8 cellular contexts compared by ENCODE assay signal in the genomic region with DNA sequence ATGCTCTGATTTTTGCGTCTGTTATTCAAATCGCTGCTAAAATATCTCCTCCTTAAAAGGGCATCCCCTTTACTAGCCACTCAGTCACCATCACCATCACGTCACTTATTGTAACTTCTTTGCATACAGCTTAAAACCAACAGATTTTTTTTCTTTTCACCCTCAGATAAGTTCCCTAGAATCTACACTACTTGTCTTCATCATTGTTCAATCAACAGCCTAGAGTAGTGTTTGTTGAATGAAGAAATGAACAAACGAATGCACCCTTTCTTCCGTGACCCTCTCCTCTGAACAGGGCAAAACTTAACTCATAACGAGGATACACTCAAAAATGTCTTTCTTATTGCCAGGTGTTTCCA. TPM values are rescaled to one million over a fixed set of nuclear protein-coding genes. Genes with fewer than 3 reads are reported as not detected.
DNase-seq lines count a peak whose midpoint lies in the region; ATAC-seq, FAIRE-seq and TF ChIP-seq lines count a peak whose summit lies in the region.

No MANE protein-coding gene starts in this region.

- peak; percentile 26 for FAIRE-seq in GM12891 (lab: Jason Lieb, UNC)

- no peaks in the 10 kb centered on the region for H3K27me3 Mint-ChIP-seq in T-helper 17 cell

- H3K36me3 ChIP-seq in skeletal muscle satellite cell (ENCODE audit: insufficient read depth, low read length), result no peaks in the 10 kb centered on the region

- peak overlapping the region; percentile 78 for H3K4me2 ChIP-seq in skeletal muscle satellite cell (ENCODE audit: low read length)

- peaks cover 20% of the 10 kb centered on the region for H3K4me1 ChIP-seq in skeletal muscle satellite cell (ENCODE audit: control insufficient read depth, insufficient read depth, low read length)

- no peak for TF ChIP-seq CTCF in fibroblast of villous mesenchyme (IDR thresholded peaks at IDR 0.05; ENCODE audit: insufficient read depth, low read depth, low read length)
- no peak for TF ChIP-seq CTCF in omental fat pad (IDR thresholded peaks at IDR 0.05)

- H3K4me3 Mint-ChIP-seq in T-helper 17 cell, result peak overlapping the region; percentile 98

- H3K9me3 ChIP-seq in T-helper 17 cell (ENCODE audit: control insufficient read depth, low read length, poor library complexity, severe bottlenecking) (no peaks in the 10 kb centered on the region), skeletal muscle satellite cell (replicated peaks; ENCODE audit: low read length) (no peaks in the 10 kb centered on the region)

- peak overlapping the region; percentile 71 for H3K9ac ChIP-seq in skeletal muscle satellite cell (ENCODE audit: low read depth, low read length)

- no peak for TF ChIP-seq POLR2A in GM12891 (IDR thresholded peaks at IDR 0.05; ENCODE audit: low read depth, low read length)

- no peaks in the 10 kb centered on the region for H3K27me3 ChIP-seq in skeletal muscle satellite cell (ENCODE audit: control insufficient read depth, insufficient read depth, low read length)

- peak overlapping the region; percentile 100 for H3K27ac Mint-ChIP-seq in T-helper 17 cell

- peak overlapping the region; percentile 88 for H3K4me3 ChIP-seq in fibroblast of villous mesenchyme (ENCODE audit: low read depth, low read length)
- peak overlapping the region; percentile 74 for H3K4me3 ChIP-seq in skeletal muscle satellite cell (ENCODE audit: low read length)

- peaks cover 43% of the 10 kb centered on the region for H3K4me1 Mint-ChIP-seq in T-helper 17 cell

- ATAC-seq in T-helper 17 cell (no peak), omental fat pad (ENCODE audit: low FRiP score) (no peak), HG03025 (IDR thresholded peaks at IDR 0.05; ENCODE audit: low FRiP score, unreplicated experiment) (no peak), GM21825 (IDR thresholded peaks at IDR 0.05; ENCODE audit: unreplicated experiment) (no peak)

- DNase-seq in GM12891 (ENCODE audit: insufficient read length, low spot score) (no peak), T-helper 17 cell (no peak), fibroblast of villous mesenchyme (ENCODE audit: low read depth) (no peak), NCI-H345 treated with DMSO at 0.1 percent for 48 hours (lab: John Stamatoyannopoulos, UW; ENCODE audit: unreplicated experiment) (no peak), omental fat pad (ENCODE audit: low spot score) (no peak)

- no peaks in the 10 kb centered on the region for H3K36me3 Mint-ChIP-seq in T-helper 17 cell (ENCODE audit: low read depth)

TF ChIP-seq in GM12891, 5 proteins besides CTCF, POLR2A, EP300 and RAD21:
- no peak for TF ChIP-seq POLR2AphosphoS5 (IDR thresholded peaks at IDR 0.05; ENCODE audit: low read depth, low read length)
TF ChIP-seq in GM12891: peak in this region for 0.

RNA-seq across cellular contexts. Expression of gene AKAP11, which starts 1.1 kb away (rescaled TPM):
- 11.1 TPM for polyA plus RNA-seq in GM12891 (2012; ENCODE audit: low read depth, missing spikeins)
- 10 to 100 TPM; 24.1 to 24.9 TPM for total RNA-seq in T-helper 17 cell
- 24.8 and 32.0 TPM in 2 replicates for total RNA-seq in fibroblast of villous mesenchyme
- total RNA-seq in skeletal muscle satellite cell (2012; rRNA removed), result 19.2 and 24.1 TPM in 2 replicates
- total RNA-seq in omental fat pad, result 10 to 100 TPM; 20.3 to 42.4 (median 28.4) TPM
